20 cellular contexts compared by ENCODE assay signal in genomic region chr13:109647699-109648098, GRCh38.
DNase-seq lines count a peak whose midpoint lies in the region; ATAC-seq, FAIRE-seq and TF ChIP-seq lines count a peak whose summit lies in the region.
"Had no signal": no experiment of that assay in that cellular context is flagged by ENCODE, and none has a peak within 500 bp of the region (broad histone marks: within the 10 kb centered on the region; RNA-seq: fewer than 3 reads in every experiment).

No MANE protein-coding gene starts in this region.

- no peaks in the 10 kb centered on the region for H3F3A ChIP-seq in neural progenitor cell (ENCODE audit: low read depth)

- H3K4me3 ChIP-seq in breast epithelium (no peak overlapping the region), neural progenitor cell (no peak overlapping the region), small intestine (ENCODE audit: low read depth in 1 of 2, low read length in 2 of 2) (no peak overlapping the region)
- H3K4me3 ChIP-seq: HAP-1 had no signal

- no peaks in the 10 kb centered on the region for H4K20me1 ChIP-seq in neural progenitor cell (ENCODE audit: low read depth)

- H3K27me3 ChIP-seq in breast epithelium, result no peaks in the 10 kb centered on the region
- no peaks in the 10 kb centered on the region for H3K27me3 ChIP-seq in neural progenitor cell
- no peaks in the 10 kb centered on the region for H3K27me3 ChIP-seq in small intestine (ENCODE audit: control insufficient read depth in 2 of 2, insufficient read depth in 2 of 2, low read length in 2 of 2)

- H3K9ac ChIP-seq in neural progenitor cell, result no peak overlapping the region

- H3K27ac Mint-ChIP-seq in MCF 10A (ENCODE audit: low read depth, unreplicated experiment) (peak overlapping the region; percentile 91), Calu3 (ENCODE audit: unreplicated experiment) (peak overlapping the region; percentile 60), neural progenitor cell (no peak overlapping the region)
- H3K27ac Mint-ChIP-seq in activated T-helper 17 cell treated with anti-CD3 and anti-CD28 coated beads, Interleukin-2, amount 50 U/mL, for 72 hours, result peak overlapping the region; percentile 42
- H3K27ac Mint-ChIP-seq: CD4-positive, alpha-beta memory T cell; IgD-negative memory B cell had no signal

- POLR2A ChIA-PET in MCF 10A (lab: Yijun Ruan, JAX), result no interaction called here

- no peak overlapping the region for H3K27ac ChIP-seq in breast epithelium
- H3K27ac ChIP-seq in neural progenitor cell, result no peak overlapping the region
- H3K27ac ChIP-seq in small intestine (ENCODE audit: low read depth in 1 of 2, low read length in 1 of 2), result no peak overlapping the region
- H3K27ac ChIP-seq: 22Rv1, C4-2B had no signal

- H3K9me3 ChIP-seq in breast epithelium (no peaks in the 10 kb centered on the region), neural progenitor cell (ENCODE audit: low read depth) (no peaks in the 10 kb centered on the region), small intestine (ENCODE audit: control insufficient read depth, low read depth) (no peaks in the 10 kb centered on the region)
- H3K9me3 ChIP-seq: HAP-1 had no signal

- no peaks in the 10 kb centered on the region for H3K27me3 Mint-ChIP-seq in MCF 10A (ENCODE audit: insufficient read depth, unreplicated experiment)
- no peaks in the 10 kb centered on the region for H3K27me3 Mint-ChIP-seq in Calu3 (ENCODE audit: unreplicated experiment)
- peaks cover 2% of the 10 kb centered on the region for H3K27me3 Mint-ChIP-seq in activated T-helper 17 cell treated with anti-CD3 and anti-CD28 coated beads, Interleukin-2, amount 50 U/mL, for 72 hours
- H3K27me3 Mint-ChIP-seq in neural progenitor cell (ENCODE audit: insufficient read depth, low read depth), result peaks cover 2% of the 10 kb centered on the region
- H3K27me3 Mint-ChIP-seq: IgD-negative memory B cell had no signal

- BruUV-seq in MCF 10A (replicated peaks; lab: Mats Ljungman, UMichigan) (no TSS peak), Calu3 (replicated peaks; lab: Mats Ljungman, UMichigan) (no TSS peak)

- no peak for TF ChIP-seq CTCF in MCF 10A (IDR thresholded peaks at IDR 0.05; ENCODE audit: unreplicated experiment)
- no peak for TF ChIP-seq CTCF in breast epithelium (IDR thresholded peaks at IDR 0.05)
- TF ChIP-seq CTCF in Calu3 (IDR thresholded peaks at IDR 0.05; ENCODE audit: unreplicated experiment), result no peak
- TF ChIP-seq CTCF in neural progenitor cell (IDR thresholded peaks at IDR 0.05), result no peak

- CTCF ChIA-PET in MCF 10A (lab: Yijun Ruan, JAX), result no interaction called here
- CTCF ChIA-PET in Calu3 (lab: Charles Lee), result no interaction called here

- no peaks in the 10 kb centered on the region for H3K36me3 ChIP-seq in breast epithelium
- H3K36me3 ChIP-seq in neural progenitor cell, result no peaks in the 10 kb centered on the region
- H3K36me3 ChIP-seq in small intestine (ENCODE audit: control insufficient read depth in 2 of 2, insufficient read depth in 2 of 2, low read length in 2 of 2), result no peaks in the 10 kb centered on the region
- H3K36me3 ChIP-seq: HAP-1 had no signal

- no peaks in the 10 kb centered on the region for H3K4me1 ChIP-seq in breast epithelium
- peaks cover 12% of the 10 kb centered on the region for H3K4me1 ChIP-seq in neural progenitor cell
- H3K4me1 ChIP-seq in small intestine (ENCODE audit: control insufficient read depth in 2 of 2, insufficient read depth in 1 of 2, low read depth in 1 of 2, low read length in 1 of 2), result no peaks in the 10 kb centered on the region
- H3K4me1 ChIP-seq: HAP-1 had no signal

- 82 to 88% (median 87%) methylated on average over 2 of the region's 2 CpGs for WGBS in small intestine, 3 donors

- H3K4me1 Mint-ChIP-seq in MCF 10A (ENCODE audit: insufficient read depth, unreplicated experiment), result peaks cover 14% of the 10 kb centered on the region
- H3K4me1 Mint-ChIP-seq in Calu3 (ENCODE audit: low read depth, unreplicated experiment), result peaks cover 8% of the 10 kb centered on the region
- no peaks in the 10 kb centered on the region for H3K4me1 Mint-ChIP-seq in activated T-helper 17 cell treated with anti-CD3 and anti-CD28 coated beads, Interleukin-2, amount 50 U/mL, for 72 hours
- H3K4me1 Mint-ChIP-seq in neural progenitor cell, result peaks cover 10% of the 10 kb centered on the region
- H3K4me1 Mint-ChIP-seq: CD4-positive, alpha-beta memory T cell had no signal

- H3K79me2 ChIP-seq in neural progenitor cell (ENCODE audit: low read depth), result no peaks in the 10 kb centered on the region

- no peaks in the 10 kb centered on the region for H3K36me3 Mint-ChIP-seq in MCF 10A (ENCODE audit: insufficient read depth, unreplicated experiment)
- H3K36me3 Mint-ChIP-seq in Calu3 (ENCODE audit: insufficient read depth, unreplicated experiment), result no peaks in the 10 kb centered on the region
- H3K36me3 Mint-ChIP-seq in activated T-helper 17 cell treated with anti-CD3 and anti-CD28 coated beads, Interleukin-2, amount 50 U/mL, for 72 hours (ENCODE audit: low read depth), result no peaks in the 10 kb centered on the region
- H3K36me3 Mint-ChIP-seq in neural progenitor cell, result no peaks in the 10 kb centered on the region
- H3K36me3 Mint-ChIP-seq: CD4-positive, alpha-beta memory T cell had no signal

- FAIRE-seq in small intestine (lab: Jason Lieb, UNC), result no peak
- FAIRE-seq: D721Med, G401.6, GM12891 had no signal

- TF ChIP-seq POLR2A in breast epithelium (IDR thresholded peaks at IDR 0.05), result no peak

- intact Hi-C loops in MCF 10A (cut with micrococcal nuclease), result no loop called here
- intact Hi-C loops in breast epithelium (cut with DNase I; ENCODE audit: low total_unique reads), result no loop called here
- intact Hi-C loops in Calu3 (cut with micrococcal nuclease; ENCODE audit: unreplicated experiment), result no loop called here

- no peak overlapping the region for H2AFZ ChIP-seq in neural progenitor cell (replicated peaks)

- H3K9me3 Mint-ChIP-seq in MCF 10A (ENCODE audit: unreplicated experiment) (no peaks in the 10 kb centered on the region), Calu3 (ENCODE audit: low read depth, unreplicated experiment) (peaks cover 2% of the 10 kb centered on the region), neural progenitor cell (peaks cover 2% of the 10 kb centered on the region)
- no peaks in the 10 kb centered on the region for H3K9me3 Mint-ChIP-seq in activated T-helper 17 cell treated with anti-CD3 and anti-CD28 coated beads, Interleukin-2, amount 50 U/mL, for 72 hours

- ATAC-seq in activated T-helper 17 cell treated with anti-CD3 and anti-CD28 coated beads, Interleukin-2, amount 50 U/mL, for 72 hours (replicated peaks), result no peak
- ATAC-seq in GM18873 (IDR thresholded peaks at IDR 0.05; ENCODE audit: low FRiP score, unreplicated experiment), result no peak

- DNase-seq in MCF 10A (ENCODE audit: unreplicated experiment) (no peak), breast epithelium (ENCODE audit: low spot score in 2 of 2) (no peak), Calu3 (no peak), neural progenitor cell (ENCODE audit: low spot score) (no peak), small intestine (no peak)
- DNase-seq in activated naive CD4-positive, alpha-beta T cell (lab: John Stamatoyannopoulos, UW), result no peak
- DNase-seq: ACHN; CD4-positive, alpha-beta memory T cell; DMS153; DMS79 treated with DMSO at 0.1 percent for 48 hours; GOT3 had no signal

- H3K4me2 ChIP-seq in neural progenitor cell, result peak overlapping the region; percentile 32

- peak overlapping the region; percentile 41 for H3K4me3 Mint-ChIP-seq in MCF 10A (ENCODE audit: unreplicated experiment)
- H3K4me3 Mint-ChIP-seq in Calu3 (ENCODE audit: low read depth, unreplicated experiment), result no peak overlapping the region
- no peak overlapping the region for H3K4me3 Mint-ChIP-seq in activated T-helper 17 cell treated with anti-CD3 and anti-CD28 coated beads, Interleukin-2, amount 50 U/mL, for 72 hours
- no peak overlapping the region for H3K4me3 Mint-ChIP-seq in neural progenitor cell
- H3K4me3 Mint-ChIP-seq: CD4-positive, alpha-beta memory T cell; IgD-negative memory B cell had no signal
